8 cellular contexts compared by ENCODE assay signal in the genomic region with DNA sequence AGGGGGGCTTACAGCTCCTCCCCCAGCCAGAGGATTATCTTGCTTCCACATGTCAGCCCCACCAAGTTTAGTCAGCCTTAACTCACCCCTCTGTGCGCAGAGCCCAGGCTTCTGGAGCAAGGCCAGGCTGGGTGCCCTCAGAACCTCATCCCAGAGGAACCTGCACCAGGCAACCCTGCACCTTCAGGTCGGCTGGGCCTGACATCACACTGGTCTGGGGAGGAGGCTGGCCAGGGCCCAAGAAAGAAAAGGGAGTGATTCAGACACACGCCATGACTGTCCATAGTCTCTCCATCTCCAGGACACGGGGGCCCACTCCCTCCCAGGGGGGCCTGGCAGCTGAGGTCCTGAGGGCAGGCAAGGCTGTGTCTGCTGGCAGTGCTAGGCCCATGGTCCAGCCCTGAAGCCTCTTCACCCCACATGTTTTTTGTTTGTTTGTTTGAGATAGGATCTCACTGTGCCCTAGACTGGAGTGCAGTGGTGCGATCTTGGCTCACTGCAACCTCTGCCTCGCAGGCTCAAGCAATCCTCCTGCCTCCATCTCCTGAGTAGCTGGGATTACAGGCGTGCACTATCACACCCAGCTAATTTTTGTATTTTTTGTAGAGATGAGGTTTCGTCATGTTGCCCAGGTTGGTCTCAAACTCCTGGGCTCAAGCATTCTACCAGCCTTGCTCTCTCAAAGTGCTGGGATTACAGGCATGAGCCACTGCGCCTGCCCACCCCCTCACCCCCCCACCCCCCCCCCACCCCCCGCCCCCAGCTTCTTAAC. TPM values are rescaled to one million over a fixed set of nuclear protein-coding genes. Genes with fewer than 3 reads are reported as not detected.
DNase-seq lines count a peak whose midpoint lies in the region; TF ChIP-seq lines count a peak whose summit lies in the region.

No MANE protein-coding gene starts in this region.

- CTCF ChIA-PET in AG04450 (lab: Charles Lee) (interaction anchor here (1.1 to 7.1 kb wide), 4 partner anchors 17 to 46 kb away, joined by 4 to 131 read pairs (median 54); no protein-coding TSS in a partner anchor), mammary epithelial cell (lab: Charles Lee; ENCODE audit: low non-redundant PET) (no interaction called here)

- H2AK5ac ChIP-seq in mesendoderm (ENCODE audit: low read length) = no peak overlapping the region

- no peak overlapping the region for H2BK15ac ChIP-seq in mesendoderm (replicated peaks; ENCODE audit: low read depth)

- in situ Hi-C loops in mammary epithelial cell (cut with MboI; ENCODE audit: low sequenced_read_pairs in 2 of 2) = no loop called here
- in situ Hi-C loops in GM13976 (cut with MboI; ENCODE audit: low sequenced_read_pairs, unreplicated experiment) = no loop called here

- intact Hi-C loops in mammary epithelial cell (cut with micrococcal nuclease) = loop anchor here (1.0 kb wide), 1 partner anchor 10 kb away; no protein-coding TSS in a partner anchor

- H3K27ac ChIP-seq in AG04450 (ENCODE audit: low read depth, low read length) (peak overlapping the region; percentile 80), mammary epithelial cell (ENCODE audit: insufficient read depth, low read depth, low read length) (peak overlapping the region; percentile 80), mesendoderm (ENCODE audit: low read depth, low read length) (peak overlapping the region; percentile 18)

- H3K4me2 ChIP-seq in mammary epithelial cell (ENCODE audit: insufficient read depth, low read depth, low read length) (peak overlapping the region; percentile 84), mesendoderm (ENCODE audit: low read length) (no peak overlapping the region)

- dilution Hi-C loops in mammary epithelial cell (cut with HindIII; ENCODE audit: low sequenced_read_pairs) = no loop called here

- 31% methylated on average over 9 of the region's 10 CpGs for WGBS in mammary epithelial cell (ENCODE audit: low coverage, missing lambda C conversion rate)
- WGBS in mesendoderm (ENCODE audit: extremely low coverage, insufficient coverage, low lambda C conversion rate) = no CpG with 5 or more reads among the region's 10 CpGs

- no peak overlapping the region for H3K18ac ChIP-seq in mesendoderm (ENCODE audit: low read length)

- POLR2A ChIA-PET in AG04450 (lab: Yijun Ruan, JAX) = no interaction called here

- H3K4me1 ChIP-seq in mammary epithelial cell (ENCODE audit: insufficient read depth, low read length) (peaks cover 70% of the 10 kb centered on the region), mesendoderm (ENCODE audit: control insufficient read depth, low read depth, low read length) (peaks cover 15% of the 10 kb centered on the region)

- H3K9ac ChIP-seq in mammary epithelial cell (ENCODE audit: insufficient read depth, low read length) (peak overlapping the region; percentile 35), mesendoderm (ENCODE audit: low read length) (no peak overlapping the region)

- TF ChIP-seq RAD21 in Ishikawa (IDR thresholded peaks at IDR 0.05; ENCODE audit: low read depth) = no peak

- H2BK120ac ChIP-seq in mesendoderm (ENCODE audit: low read depth, low read length) = no peak overlapping the region

- peaks cover 11% of the 10 kb centered on the region for H3K79me1 ChIP-seq in mesendoderm (ENCODE audit: low read length)

- no peak overlapping the region for H3K4ac ChIP-seq in mesendoderm (ENCODE audit: low read depth, low read length)

- H3K79me2 ChIP-seq in mammary epithelial cell (ENCODE audit: insufficient read depth, low read length) (peaks cover 80% of the 10 kb centered on the region), mesendoderm (ENCODE audit: control insufficient read depth, insufficient read depth, low read length) (peaks cover 2% of the 10 kb centered on the region)

- H3K9me3 ChIP-seq in AG04450 (ENCODE audit: control insufficient read depth, insufficient read depth, low read length) = no peaks in the 10 kb centered on the region; the same call in 1 of the 2 replicates
- no peaks in the 10 kb centered on the region for H3K9me3 ChIP-seq in mammary epithelial cell (replicated peaks; ENCODE audit: insufficient read depth, low read length)

- peak overlapping the region; percentile 18 for H3K56ac ChIP-seq in mesendoderm (ENCODE audit: low read length)

- no peak overlapping the region for H4K5ac ChIP-seq in mesendoderm (ENCODE audit: low read length)

- H3K27me3 ChIP-seq in AG04450 (ENCODE audit: control insufficient read depth, insufficient read depth, low read length) (no peaks in the 10 kb centered on the region), mammary epithelial cell (ENCODE audit: insufficient read depth, low read length) (no peaks in the 10 kb centered on the region), mesendoderm (ENCODE audit: insufficient read depth, low read length, poor library complexity) (no peaks in the 10 kb centered on the region)

- no peak overlapping the region for H2BK5ac ChIP-seq in mesendoderm (ENCODE audit: low read length)

- TF ChIP-seq CTCF in AG04450 (IDR thresholded peaks at IDR 0.05; ENCODE audit: low read depth, low read length) = no peak
- no peak for TF ChIP-seq CTCF in mammary epithelial cell (conservative IDR thresholded peaks at IDR 0.05 in 1 of 2, IDR thresholded peaks at IDR 0.05 in 1 of 2; ENCODE audit: extremely low read depth in 1 of 2, insufficient read depth in 1 of 2, low read depth in 1 of 2, low read length in 2 of 2)
- TF ChIP-seq CTCF in GM13976 (IDR thresholded peaks at IDR 0.05; ENCODE audit: borderline replicate concordance, control extremely low read depth, extremely low read depth, insufficient read depth, missing control alignments) = no peak
- TF ChIP-seq CTCF in GM10266 (IDR thresholded peaks at IDR 0.05; ENCODE audit: control insufficient read depth, insufficient read depth, low read depth, missing control alignments) = no peak

- H2AFZ ChIP-seq in mammary epithelial cell (ENCODE audit: low read depth, low read length) = no peak overlapping the region

- H3K36me3 ChIP-seq in mammary epithelial cell (ENCODE audit: insufficient read depth, low read length) (peaks cover 2% of the 10 kb centered on the region), mesendoderm (ENCODE audit: control insufficient read depth, insufficient read depth, low read length) (no peaks in the 10 kb centered on the region)

- H4K20me1 ChIP-seq in mammary epithelial cell (ENCODE audit: insufficient read depth, low read length) = no peaks in the 10 kb centered on the region

- H3K4me3 ChIP-seq in AG04450 (ENCODE audit: low read depth, low read length) (peak overlapping the region; percentile 72), mammary epithelial cell (replicated peaks in 1 of 3; ENCODE audit: insufficient read depth in 1 of 3, low read depth in 2 of 3, low read length in 3 of 3) (peak overlapping the region in 2 of 3 experiments; percentile 17 to 32), mesendoderm (ENCODE audit: low read length) (no peak overlapping the region)

- no peak overlapping the region for H4K8ac ChIP-seq in mesendoderm (ENCODE audit: low read depth, low read length)

- H3K23ac ChIP-seq in mesendoderm (ENCODE audit: low read length) = no peak overlapping the region

- no peak for TF ChIP-seq EP300 in Ishikawa (IDR thresholded peaks at IDR 0.05; ENCODE audit: borderline replicate concordance)

- no TSS peak for BruUV-seq in mammary epithelial cell (replicated peaks; lab: Mats Ljungman, UMichigan)

- DNase-seq in AG04450 (ENCODE audit: low read depth, low spot score) = no peak
- DNase-seq in mammary epithelial cell = peak; percentile 93
- DNase-seq in mesendoderm = no peak
- no peak for DNase-seq in GM19238 (ENCODE audit: insufficient read length, low spot score)
- no peak for DNase-seq in GM13976 (ENCODE audit: low spot score)
- DNase-seq in GM10266 (ENCODE audit: extremely low spot score) = no peak
- DNase-seq in stimulated activated CD4-positive, alpha-beta T cell treated with anti-CD3 and anti-CD28 coated beads, Interleukin-2, amount 100 ng/mL, for 24 hours = no peak

TF ChIP-seq in Ishikawa, 13 proteins besides CTCF, POLR2A, EP300 and RAD21:
- TF ChIP-seq TEAD4 (IDR thresholded peaks at IDR 0.05) (no peak), ZBTB7A (IDR thresholded peaks at IDR 0.05; ENCODE audit: low read depth) (0 out of 2 replicates have a peak, but pooled peaks have one; percentile 51), NFIC (IDR thresholded peaks at IDR 0.05) (peak; percentile 47)

RNA-seq across cellular contexts. Expression of gene TNK2, which starts 11.1 kb away (rescaled TPM):
- polyA plus RNA-seq in AG04450 (2011; rRNA removed) (2.7 and 4.4 TPM in 2 replicates), mammary epithelial cell (24.2 TPM)
- 5.4 and 9.1 TPM in 2 replicates for polyA minus RNA-seq in AG04450 (2011; rRNA and poly(A)+ RNA removed)
- 100 to 1,000 TPM in 1 of 2 donors, 10 to 100 TPM in 1; 20.5 to 107 TPM for total RNA-seq in mammary epithelial cell
- polyA minus RNA-seq in mammary epithelial cell = 44.0 TPM
- polyA plus RNA-seq in mesendoderm (2013, experiment 1 of 2) = 10.7 TPM
- 10.4 TPM for polyA plus RNA-seq in mesendoderm (2013, experiment 2 of 2)

Comparison
In these comparisons a context has a peak if more than half of its experiments do, and no peak if none do; other contexts are left out.
1. H3K27ac ChIP-seq: peak in every context shown above with its lines; median percentile 80 in AG04450; 80 in mammary epithelial cell; 18 in mesendoderm.